5 cellular contexts compared by ENCODE assay signal in the genomic region with DNA sequence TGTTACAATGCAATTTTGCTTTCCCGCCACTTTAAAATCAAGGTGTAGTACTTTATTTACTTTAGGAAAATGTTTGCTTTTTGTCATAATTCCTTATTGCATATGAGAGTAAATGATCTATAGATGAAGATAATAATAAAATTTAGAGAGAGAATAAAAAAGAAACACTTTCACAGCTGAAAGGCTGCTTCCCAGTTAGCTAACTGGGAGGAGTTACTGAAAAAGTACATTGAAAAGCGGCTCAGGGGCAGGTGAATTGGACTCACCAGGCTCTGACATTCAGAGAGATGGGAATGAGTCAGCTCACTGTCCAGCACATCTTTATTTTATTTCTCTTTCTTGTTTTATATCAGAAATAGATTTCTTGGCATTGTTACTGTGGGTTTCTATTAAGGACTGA.
"Had no signal": no experiment of that assay in that cellular context is flagged by ENCODE, and none has a peak within 500 bp of the region (broad histone marks: within the 10 kb centered on the region; RNA-seq: fewer than 3 reads in every experiment).

No MANE protein-coding gene starts in this region.

- H3K4me3 ChIP-seq: K562 had no signal

- ATAC-seq: HepG2, K562 had no signal

- DNase-seq: IMR-90, KBM-7 had no signal

- H3K27ac ChIP-seq: HL-60 had no signal
